Comparison of ENCODE assay signal across 8 cellular contexts in the genomic region with DNA sequence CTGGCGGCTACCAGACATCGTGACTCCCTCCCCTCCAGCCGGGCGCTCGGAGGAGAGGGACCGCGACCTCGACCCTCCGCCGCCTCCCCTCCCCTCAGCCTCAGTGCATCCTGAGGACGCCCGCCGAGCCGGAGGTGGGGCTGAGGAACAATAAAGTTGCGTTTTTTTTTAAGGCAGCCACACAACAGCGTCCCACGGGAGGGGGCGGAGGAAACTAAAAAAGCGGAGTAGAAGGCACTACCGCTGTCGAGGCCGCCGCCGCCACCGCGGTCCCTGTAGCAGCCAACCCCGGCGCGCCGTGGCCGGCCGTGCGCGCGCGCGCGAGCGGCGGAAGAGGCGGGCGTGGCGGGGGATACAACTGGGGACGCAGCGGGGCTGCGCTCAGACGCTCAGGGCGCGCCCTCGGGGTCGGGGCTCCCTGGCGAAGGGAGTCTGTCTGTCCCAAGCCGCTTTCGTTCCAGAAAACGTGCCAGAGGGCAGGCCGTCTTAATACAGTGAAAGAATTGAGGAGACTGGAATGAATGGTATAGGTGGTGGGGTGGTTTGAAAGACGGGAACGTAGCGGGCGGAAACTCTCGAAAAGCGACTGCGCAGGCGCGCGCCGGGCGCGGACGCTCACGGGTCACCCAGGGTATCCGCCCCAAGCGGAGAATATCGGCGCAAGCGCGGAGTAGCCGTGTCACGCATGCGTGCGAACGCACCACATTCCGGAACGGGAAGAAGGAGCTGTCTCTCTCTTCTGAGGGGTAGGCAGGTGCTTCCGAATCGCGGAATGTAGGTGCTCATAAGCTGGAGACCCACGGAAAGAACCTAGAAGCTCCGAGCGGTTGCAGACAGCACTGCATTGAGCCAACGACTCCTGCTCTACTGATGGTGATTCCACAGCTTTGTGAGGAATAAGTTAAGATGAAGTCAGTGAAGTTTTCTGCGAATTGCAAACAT. TPM values are rescaled to one million over a fixed set of nuclear protein-coding genes. Genes with fewer than 3 reads are reported as not detected.
DNase-seq lines count a peak whose midpoint lies in the region; ATAC-seq lines count a peak whose summit lies in the region.

A gene (minus strand): TSS at position 326 of the 942 bp plus-strand sequence. CDS start 308 bp downstream, at position 18.

- peak; percentile 77 for ATAC-seq in GM21381 (IDR thresholded peaks at IDR 0.05; ENCODE audit: unreplicated experiment)
- peak; percentile 86 for ATAC-seq in activated CD8-positive, alpha-beta memory T cell treated with anti-CD3 and anti-CD28 coated beads, Interleukin-2, amount 10 ng/mL, durations not matched to agents 7 days and 5 days

- H3K9me3 ChIP-seq in NT2/D1 (ENCODE audit: insufficient read depth, low read length) (no peaks in the 10 kb centered on the region), endocrine pancreas (ENCODE audit: control insufficient read depth, low read length) (no peaks in the 10 kb centered on the region)

- H3K27me3 ChIP-seq in NT2/D1 (ENCODE audit: insufficient read depth, insufficient read length), result no peaks in the 10 kb centered on the region
- no peaks in the 10 kb centered on the region for H3K27me3 ChIP-seq in endocrine pancreas (ENCODE audit: control insufficient read depth, insufficient read depth, low read length)

- no peaks in the 10 kb centered on the region for H3K4me1 ChIP-seq in NT2/D1 (ENCODE audit: insufficient read depth, insufficient read length)
- peaks cover 6% of the 10 kb centered on the region for H3K4me1 ChIP-seq in endocrine pancreas (ENCODE audit: control insufficient read depth, insufficient read depth, low read length)

- no peaks in the 10 kb centered on the region for H3K27me3 Mint-ChIP-seq in activated CD8-positive, alpha-beta memory T cell treated with anti-CD3 and anti-CD28 coated beads, Interleukin-2, amount 10 ng/mL, durations not matched to agents 7 days and 5 days

- H3K4me3 ChIP-seq in NT2/D1 (ENCODE audit: insufficient read length, low read depth) (peak within 1 kb of the TSS; percentile 91), endocrine pancreas (ENCODE audit: control insufficient read depth, insufficient read depth, low read length) (peak within 1 kb of the TSS; percentile 98)

- peak within 1 kb of the TSS; percentile 99 for H3K27ac Mint-ChIP-seq in activated CD8-positive, alpha-beta memory T cell treated with anti-CD3 and anti-CD28 coated beads, Interleukin-2, amount 10 ng/mL, durations not matched to agents 7 days and 5 days

- in situ Hi-C loops in Caki2 (cut with HindIII; ENCODE audit: low pct_unique_long_range_greater_than_20kb, low sequenced_read_pairs), result no loop called here

- H3K36me3 ChIP-seq in NT2/D1 (ENCODE audit: insufficient read depth, insufficient read length, low read length), result no peaks in the 10 kb centered on the region
- H3K36me3 ChIP-seq in endocrine pancreas (ENCODE audit: control insufficient read depth, insufficient read depth, low read length), result no peaks in the 10 kb centered on the region

- peaks cover 24% of the 10 kb centered on the region for H3K4me1 Mint-ChIP-seq in activated CD8-positive, alpha-beta memory T cell treated with anti-CD3 and anti-CD28 coated beads, Interleukin-2, amount 10 ng/mL, durations not matched to agents 7 days and 5 days

- peak within 1 kb of the TSS; percentile 100 for H3K4me3 Mint-ChIP-seq in activated CD8-positive, alpha-beta memory T cell treated with anti-CD3 and anti-CD28 coated beads, Interleukin-2, amount 10 ng/mL, durations not matched to agents 7 days and 5 days

- no peaks in the 10 kb centered on the region for H3K9me3 Mint-ChIP-seq in activated CD8-positive, alpha-beta memory T cell treated with anti-CD3 and anti-CD28 coated beads, Interleukin-2, amount 10 ng/mL, durations not matched to agents 7 days and 5 days (ENCODE audit: low read depth)

- H3K9ac ChIP-seq in NT2/D1 (ENCODE audit: insufficient read length, low read depth) (peak within 1 kb of the TSS; percentile 98), endocrine pancreas (ENCODE audit: control insufficient read depth, insufficient read depth, low read length) (peak within 1 kb of the TSS; percentile 88)

- DNase-seq in Caki2 (ENCODE audit: low read depth), result peak; percentile 92
- DNase-seq in HUDEP-2 (lab: John Stamatoyannopoulos, UW; ENCODE audit: unreplicated experiment in 76 of 76), result peak in 75 of 76 experiments; percentile 7 to 96 (median 90)
- peak; percentile 98 for DNase-seq in NT2/D1 (ENCODE audit: low read depth, low spot score)
- peak; percentile 98 for DNase-seq in activated CD8-positive, alpha-beta memory T cell treated with anti-CD3 and anti-CD28 coated beads, Interleukin-2, amount 10 ng/mL, durations not matched to agents 7 days and 5 days
- peak; percentile 99 for DNase-seq in mesenteric fat pad (ENCODE audit: low spot score)
- DNase-seq in stimulated activated CD8-positive, alpha-beta memory T cell treated with anti-CD3 and anti-CD28 coated beads, Interleukin-15, amount 100 ng/mL, for 24 hours (ENCODE audit: low read depth), result peak; percentile 95

- peaks cover 17% of the 10 kb centered on the region for H3K36me3 Mint-ChIP-seq in activated CD8-positive, alpha-beta memory T cell treated with anti-CD3 and anti-CD28 coated beads, Interleukin-2, amount 10 ng/mL, durations not matched to agents 7 days and 5 days

- CTCF ChIA-PET in activated CD8-positive, alpha-beta memory T cell treated with anti-CD3 and anti-CD28 coated beads, Interleukin-2, amount 10 ng/mL, durations not matched to agents 7 days and 5 days (lab: Charles Lee), result interaction anchor here (0.7 to 1.3 kb wide), 3 partner anchors 22 to 87 kb away, joined by 3 to 4 read pairs (median 3); no protein-coding TSS in a partner anchor

RNA-seq across cellular contexts. Expression of the gene that starts here (rescaled TPM):
- total RNA-seq in Caki2 (2014; rRNA removed; shearing (Covaris generic); ENCODE audit: low replicate concordance), result 66.5 and 71.6 TPM in 2 replicates
- total RNA-seq in activated CD8-positive, alpha-beta memory T cell treated with anti-CD3 and anti-CD28 coated beads, Interleukin-2, amount 10 ng/mL, durations not matched to agents 7 days and 5 days, result 10 to 100 TPM; 37.5 to 47.8 TPM
- total RNA-seq in mesenteric fat pad, result 41.4 TPM

Comparison
In these comparisons a context has a peak if more than half of its experiments do, and no peak if none do; other contexts are left out.
1. Peak in every context shown above with its lines: DNase-seq, ATAC-seq and H3K4me3 ChIP-seq.